In genomic region chr10:69801434-69802315, GRCh38 we compare ENCODE assay signal across 8 cellular contexts. TPM values are rescaled to one million over a fixed set of nuclear protein-coding genes. Genes with fewer than 3 reads are reported as not detected.
A peak's percentile ranks its signal among the peaks of the same experiment; 100 is the strongest.
DNase-seq lines count a peak whose midpoint lies in the region; ATAC-seq and TF ChIP-seq lines count a peak whose summit lies in the region.

TSS of gene COL13A1 (plus strand) at chr10:69801906. CDS start at chr10:69802424, 518 bp downstream.

- no peaks in the 10 kb centered on the region for H3K9me3 Mint-ChIP-seq in stimulated activated naive CD8-positive, alpha-beta T cell treated with anti-CD3 and anti-CD28 coated beads, Interleukin-15, Interleukin-2, amounts not matched to agents 100 ng/mL and 50 ng/mL, for 24 hours

- peak within 1 kb of the TSS; percentile 84 for H3K4me2 ChIP-seq in neural cell (ENCODE audit: low read length)

- H4K20me1 ChIP-seq in neural cell (ENCODE audit: insufficient read depth), result no peaks in the 10 kb centered on the region

- no peak for ATAC-seq in stimulated activated naive CD8-positive, alpha-beta T cell treated with anti-CD3 and anti-CD28 coated beads, Interleukin-15, Interleukin-2, amounts not matched to agents 100 U/mL and 50 U/mL, for 24 hours

- H3K27me3 ChIP-seq in neural cell (ENCODE audit: insufficient read depth, low read depth, low read length), result peaks cover 45% of the 10 kb centered on the region

- H3K4me3 Mint-ChIP-seq in stimulated activated naive CD8-positive, alpha-beta T cell treated with anti-CD3 and anti-CD28 coated beads, Interleukin-15, Interleukin-2, amounts not matched to agents 100 ng/mL and 50 ng/mL, for 24 hours, result peak within 1 kb of the TSS; percentile 38

- H3K4me3 ChIP-seq in neural cell (ENCODE audit: low read length), result peak within 1 kb of the TSS; percentile 76

- peaks cover 49% of the 10 kb centered on the region for H3K27me3 Mint-ChIP-seq in stimulated activated naive CD8-positive, alpha-beta T cell treated with anti-CD3 and anti-CD28 coated beads, Interleukin-15, Interleukin-2, amounts not matched to agents 100 ng/mL and 50 ng/mL, for 24 hours

- H3K9me2 ChIP-seq in neural cell (ENCODE audit: insufficient read depth, low read length), result no peaks in the 10 kb centered on the region

- H3K9me3 ChIP-seq in neural cell (ENCODE audit: low read length), result no peaks in the 10 kb centered on the region

- peak within 1 kb of the TSS; percentile 65 for H3K9ac ChIP-seq in neural cell (ENCODE audit: low read length)

- no peak within 1 kb of the TSS for H3K27ac ChIP-seq in neural cell (ENCODE audit: low read length)

- no peak for DNase-seq in stimulated activated naive CD8-positive, alpha-beta T cell treated with anti-CD3 and anti-CD28 coated beads, Interleukin-15, Interleukin-2, amounts not matched to agents 100 U/mL and 50 U/mL, for 24 hours
- peak; percentile 69 for DNase-seq in SW480 (ENCODE audit: low spot score)
- peak; percentile 43 for DNase-seq in fibroblast of peridontal ligament (ENCODE audit: extremely low read depth)
- no peak for DNase-seq in NCI-H2196 treated with DMSO at 0.1 percent for 48 hours (lab: John Stamatoyannopoulos, UW; ENCODE audit: unreplicated experiment)
- no peak for DNase-seq in NK-92 (lab: John Stamatoyannopoulos, UW; ENCODE audit: unreplicated experiment)
- DNase-seq in NCI-H1048 (lab: John Stamatoyannopoulos, UW), result no peak

- no peaks in the 10 kb centered on the region for H3K79me2 ChIP-seq in neural cell (replicated peaks; ENCODE audit: insufficient read depth, low read length)

- H3F3A ChIP-seq in neural cell (ENCODE audit: insufficient read depth, low read length, poor library complexity, severe bottlenecking), result no peaks in the 10 kb centered on the region

- peak within 1 kb of the TSS; percentile 38 for H2AFZ ChIP-seq in neural cell (ENCODE audit: low read depth, low read length)

- H3K4me1 Mint-ChIP-seq in stimulated activated naive CD8-positive, alpha-beta T cell treated with anti-CD3 and anti-CD28 coated beads, Interleukin-15, Interleukin-2, amounts not matched to agents 100 ng/mL and 50 ng/mL, for 24 hours (ENCODE audit: low read depth), result peaks cover 5% of the 10 kb centered on the region

- H3K27ac Mint-ChIP-seq in stimulated activated naive CD8-positive, alpha-beta T cell treated with anti-CD3 and anti-CD28 coated beads, Interleukin-15, Interleukin-2, amounts not matched to agents 100 ng/mL and 50 ng/mL, for 24 hours, result no peak within 1 kb of the TSS

- TF ChIP-seq EP300 in neural cell (conservative IDR thresholded peaks at IDR 0.05; ENCODE audit: poor library complexity, severe bottlenecking), result no peak

- TF ChIP-seq CTCF in neural cell (IDR thresholded peaks at IDR 0.05; ENCODE audit: poor library complexity, severe bottlenecking), result no peak

- H3K36me3 ChIP-seq in neural cell (ENCODE audit: insufficient read depth, low read length), result no peaks in the 10 kb centered on the region

- no peak for TF ChIP-seq RAD21 in neural cell (conservative IDR thresholded peaks at IDR 0.05)

- H3K36me3 Mint-ChIP-seq in stimulated activated naive CD8-positive, alpha-beta T cell treated with anti-CD3 and anti-CD28 coated beads, Interleukin-15, Interleukin-2, amounts not matched to agents 100 ng/mL and 50 ng/mL, for 24 hours (ENCODE audit: low read depth), result no peaks in the 10 kb centered on the region

TF ChIP-seq in neural cell, 6 proteins besides CTCF, POLR2A, EP300 and RAD21:
- TF ChIP-seq SMC3 (conservative IDR thresholded peaks at IDR 0.05; ENCODE audit: poor library complexity) (no peak), EZH2 (IDR thresholded peaks at IDR 0.05; ENCODE audit: borderline replicate concordance, insufficient read depth, low read length, poor library complexity, severe bottlenecking) (peak; percentile 35), TAF1 (IDR thresholded peaks at IDR 0.05; ENCODE audit: low read depth) (no peak), MXI1 (conservative IDR thresholded peaks at IDR 0.05; ENCODE audit: poor library complexity, severe bottlenecking) (no peak), REST (IDR thresholded peaks at IDR 0.05; ENCODE audit: borderline replicate concordance) (no peak), POLR2AphosphoS5 (IDR thresholded peaks at IDR 0.05) (no peak)

RNA-seq across cellular contexts. Expression of gene COL13A1, which starts in this region (rescaled TPM):
- 4.7 and 4.9 TPM in 2 replicates for polyA plus RNA-seq in neural cell
- polyA minus RNA-seq in neural cell, result 1.0 and 1.2 TPM in 2 replicates

Comparison
In these comparisons a context has a peak if more than half of its experiments do, and no peak if none do; other contexts are left out.
1. DNase-seq: peak in SW480 (single experiment) and fibroblast of peridontal ligament (single experiment); none in stimulated activated naive CD8-positive, alpha-beta T cell treated with anti-CD3 and anti-CD28 coated beads, Interleukin-15, Interleukin-2, amounts not matched to agents 100 U/mL and 50 U/mL, for 24 hours (single experiment), NCI-H2196 treated with DMSO at 0.1 percent for 48 hours (single experiment), NK-92 (single experiment) and NCI-H1048 (single experiment).